Comparison of ENCODE assay signal across 8 cellular contexts in genomic region chr1:224430511-224431113, GRCh38. TPM values are rescaled to one million over a fixed set of nuclear protein-coding genes. Genes with fewer than 3 reads are reported as not detected.
DNase-seq lines count a peak whose midpoint lies in the region; ATAC-seq and TF ChIP-seq lines count a peak whose summit lies in the region.

No MANE protein-coding gene starts in this region.

- no peak for ATAC-seq in activated CD4-positive, alpha-beta T cell treated with anti-CD3 and anti-CD28 coated beads for 36 hours
- peak; percentile 31 for ATAC-seq in HG02973 (IDR thresholded peaks at IDR 0.05; ENCODE audit: unreplicated experiment)

- POLR2A ChIA-PET in activated CD4-positive, alpha-beta T cell treated with anti-CD3 and anti-CD28 coated beads for 36 hours (lab: Charles Lee), result interaction anchor here (0.7 kb wide), 2 partner anchors 25 to 26 kb away, joined by 3 to 4 read pairs; no protein-coding TSS in a partner anchor

- no peaks in the 10 kb centered on the region for H3K9me3 ChIP-seq in SJSA1 (replicated peaks)
- no peaks in the 10 kb centered on the region for H3K9me3 ChIP-seq in effector memory CD4-positive, alpha-beta T cell (ENCODE audit: control insufficient read depth, low read length)

- H3K4me3 Mint-ChIP-seq in activated CD4-positive, alpha-beta T cell treated with anti-CD3 and anti-CD28 coated beads for 36 hours, result peak overlapping the region; percentile 53
- peak overlapping the region; percentile 75 for H3K4me3 Mint-ChIP-seq in nephron progenitor cell

- no peaks in the 10 kb centered on the region for H3K27me3 Mint-ChIP-seq in activated CD4-positive, alpha-beta T cell treated with anti-CD3 and anti-CD28 coated beads for 36 hours
- no peaks in the 10 kb centered on the region for H3K27me3 Mint-ChIP-seq in nephron progenitor cell (ENCODE audit: low read depth, poor library complexity)

- peak; percentile 41 for DNase-seq in activated CD4-positive, alpha-beta T cell treated with anti-CD3 and anti-CD28 coated beads for 36 hours
- no peak for DNase-seq in activated CD4-positive, alpha-beta T cell treated with anti-CD3 and anti-CD28 coated beads for 1 hour
- DNase-seq in SJSA1 (ENCODE audit: low read depth in 1 of 2, low spot score in 2 of 2), result peak in 1 of 2 experiments; percentile 63
- peak in 1 of 3 donors; percentile 20 for DNase-seq in effector memory CD4-positive, alpha-beta T cell
- no peak for DNase-seq in nephron progenitor cell
- no peak for DNase-seq in T-helper 9 cell
- no peak for DNase-seq in posterior vena cava (ENCODE audit: low spot score)

- peaks cover 47% of the 10 kb centered on the region for H3K36me3 Mint-ChIP-seq in activated CD4-positive, alpha-beta T cell treated with anti-CD3 and anti-CD28 coated beads for 36 hours (ENCODE audit: low read depth)
- peaks cover 40% of the 10 kb centered on the region for H3K36me3 Mint-ChIP-seq in nephron progenitor cell (ENCODE audit: low read depth)

- intact Hi-C loops in activated CD4-positive, alpha-beta T cell treated with anti-CD3 and anti-CD28 coated beads for 36 hours (cut with DNase I, micrococcal nuclease), result loop anchor here in 1 of 2 experiments (5.0 to 10.0 kb wide), 6 partner anchors 48 to 1572 kb away; partner anchors contain the start of genes CAPN2 and LBR
- intact Hi-C loops in posterior vena cava (cut with DNase I), result no loop called here

- no peaks in the 10 kb centered on the region for H3K27me3 ChIP-seq in SJSA1 (replicated peaks)
- H3K27me3 ChIP-seq in effector memory CD4-positive, alpha-beta T cell (replicated peaks; ENCODE audit: control insufficient read depth, insufficient read depth, low read length, poor library complexity, severe bottlenecking), result no peaks in the 10 kb centered on the region

- CTCF ChIA-PET in activated CD4-positive, alpha-beta T cell treated with anti-CD3 and anti-CD28 coated beads for 36 hours (lab: Charles Lee), result interaction anchor here (0.8 to 4.0 kb wide), 10 partner anchors 12 to 261 kb away, joined by 3 to 20 read pairs (median 4); no protein-coding TSS in a partner anchor

- H3K27ac ChIP-seq in SJSA1, result peak overlapping the region; percentile 23; the same call in 1 of the 2 replicates
- H3K27ac ChIP-seq in effector memory CD4-positive, alpha-beta T cell (ENCODE audit: insufficient read depth, low read length, poor library complexity, severe bottlenecking), result peak overlapping the region; percentile 55

- peaks cover 40% of the 10 kb centered on the region for H3K4me1 ChIP-seq in SJSA1 (replicated peaks)
- peaks cover 19% of the 10 kb centered on the region for H3K4me1 ChIP-seq in effector memory CD4-positive, alpha-beta T cell (ENCODE audit: control insufficient read depth, insufficient read depth, low read length, poor library complexity, severe bottlenecking)

- H3K27ac Mint-ChIP-seq in activated CD4-positive, alpha-beta T cell treated with anti-CD3 and anti-CD28 coated beads for 36 hours, result peak overlapping the region; percentile 80
- peak overlapping the region; percentile 24 for H3K27ac Mint-ChIP-seq in nephron progenitor cell

- H3K9me3 Mint-ChIP-seq in activated CD4-positive, alpha-beta T cell treated with anti-CD3 and anti-CD28 coated beads for 36 hours (ENCODE audit: low read depth), result no peaks in the 10 kb centered on the region
- no peaks in the 10 kb centered on the region for H3K9me3 Mint-ChIP-seq in nephron progenitor cell

- peaks cover 51% of the 10 kb centered on the region for H3K4me1 Mint-ChIP-seq in activated CD4-positive, alpha-beta T cell treated with anti-CD3 and anti-CD28 coated beads for 36 hours
- H3K4me1 Mint-ChIP-seq in nephron progenitor cell, result peaks cover 50% of the 10 kb centered on the region

- H3K4me3 ChIP-seq in SJSA1, result no peak overlapping the region
- peak overlapping the region; percentile 29 for H3K4me3 ChIP-seq in effector memory CD4-positive, alpha-beta T cell (ENCODE audit: insufficient read depth, low read depth, low read length, poor library complexity, severe bottlenecking)

- TF ChIP-seq CTCF in nephron progenitor cell (IDR thresholded peaks at IDR 0.05), result no peak

- H3K36me3 ChIP-seq in SJSA1, result peaks cover 55% of the 10 kb centered on the region
- H3K36me3 ChIP-seq in effector memory CD4-positive, alpha-beta T cell (ENCODE audit: control insufficient read depth, insufficient read depth, low read length), result no peaks in the 10 kb centered on the region

RNA-seq across cellular contexts. Expression of gene WDR26, which starts 4.0 kb away (rescaled TPM):
- total RNA-seq in activated CD4-positive, alpha-beta T cell treated with anti-CD3 and anti-CD28 coated beads for 36 hours, result 10 to 100 TPM; 74.0 to 75.6 TPM
- 29.4 and 37.2 TPM in 2 replicates for total RNA-seq in SJSA1 (2014; rRNA removed; shearing (Covaris generic))
- total RNA-seq in posterior vena cava, result 10 to 100 TPM; 68.6 to 72.8 TPM
